ENCODE assay signal across 2 cellular contexts in the genomic region with DNA sequence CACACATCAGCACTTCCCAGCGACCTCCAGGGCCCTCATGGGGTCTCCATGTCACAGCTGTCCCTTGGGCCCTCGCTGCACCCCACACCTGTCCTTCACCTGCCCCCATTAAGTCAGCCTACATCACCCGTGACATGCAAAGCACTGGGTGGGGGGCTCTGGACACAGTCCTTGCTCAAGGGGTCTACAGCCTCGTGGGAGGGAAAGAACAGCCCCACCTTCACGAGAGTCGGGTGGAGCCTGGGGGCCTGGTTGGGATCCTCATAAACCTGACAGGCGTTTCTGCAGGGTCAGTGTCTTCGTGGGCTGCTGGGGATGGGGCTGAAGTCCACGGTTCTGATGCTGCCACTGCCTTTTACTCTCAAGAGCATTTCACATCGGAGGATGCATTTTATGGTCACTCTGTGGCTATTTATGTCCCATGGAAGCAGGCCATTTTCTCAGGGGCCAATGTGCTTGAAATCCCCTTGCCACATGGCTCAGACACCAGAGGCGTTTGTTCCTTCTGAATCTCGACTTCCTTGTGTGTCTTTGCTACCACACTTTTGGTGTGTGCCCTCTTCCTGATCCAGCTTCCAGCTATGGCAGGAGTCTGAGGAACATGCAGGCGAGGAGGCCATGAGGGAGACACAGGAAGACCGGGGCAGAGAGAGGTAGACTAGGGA.
TF ChIP-seq lines count a peak whose summit lies in the region.

A gene with protein sequence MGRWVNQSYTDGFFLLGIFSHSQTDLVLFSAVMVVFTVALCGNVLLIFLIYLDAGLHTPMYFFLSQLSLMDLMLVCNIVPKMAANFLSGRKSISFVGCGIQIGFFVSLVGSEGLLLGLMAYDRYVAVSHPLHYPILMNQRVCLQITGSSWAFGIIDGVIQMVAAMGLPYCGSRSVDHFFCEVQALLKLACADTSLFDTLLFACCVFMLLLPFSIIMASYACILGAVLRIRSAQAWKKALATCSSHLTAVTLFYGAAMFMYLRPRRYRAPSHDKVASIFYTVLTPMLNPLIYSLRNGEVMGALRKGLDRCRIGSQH (minus strand): TSS at position 338 of the 665 bp plus-strand sequence. CDS start 5,865 bp downstream, outside the sequence.

TF ChIP-seq in IMR-90, 13 proteins besides CTCF, POLR2A, EP300 and RAD21:
- TF ChIP-seq RFX5 (IDR thresholded peaks at IDR 0.05; ENCODE audit: low read depth, low read length) (no peak), CEBPB (IDR thresholded peaks at IDR 0.05; ENCODE audit: low read depth, low read length) (no peak), RCOR1 (IDR thresholded peaks at IDR 0.05; ENCODE audit: insufficient replicate concordance, low read length) (no peak), CHD1 (IDR thresholded peaks at IDR 0.05; ENCODE audit: low read depth, low read length) (no peak), SMC3 (IDR thresholded peaks at IDR 0.05; ENCODE audit: low read depth, low read length) (no peak), MAZ (IDR thresholded peaks at IDR 0.05; ENCODE audit: borderline replicate concordance, low read depth, low read length) (no peak), NFE2L2 (IDR thresholded peaks at IDR 0.05; ENCODE audit: low read depth, low read length) (no peak), MAFK (IDR thresholded peaks at IDR 0.05; ENCODE audit: low read depth, low read length) (no peak), FOS (IDR thresholded peaks at IDR 0.05; ENCODE audit: low read depth, low read length) (no peak), BHLHE40 (IDR thresholded peaks at IDR 0.05; ENCODE audit: low read depth, low read length) (no peak), MXI1 (IDR thresholded peaks at IDR 0.05; ENCODE audit: borderline replicate concordance, low read depth, low read length) (no peak)
- TF ChIP-seq, protein P1, sequence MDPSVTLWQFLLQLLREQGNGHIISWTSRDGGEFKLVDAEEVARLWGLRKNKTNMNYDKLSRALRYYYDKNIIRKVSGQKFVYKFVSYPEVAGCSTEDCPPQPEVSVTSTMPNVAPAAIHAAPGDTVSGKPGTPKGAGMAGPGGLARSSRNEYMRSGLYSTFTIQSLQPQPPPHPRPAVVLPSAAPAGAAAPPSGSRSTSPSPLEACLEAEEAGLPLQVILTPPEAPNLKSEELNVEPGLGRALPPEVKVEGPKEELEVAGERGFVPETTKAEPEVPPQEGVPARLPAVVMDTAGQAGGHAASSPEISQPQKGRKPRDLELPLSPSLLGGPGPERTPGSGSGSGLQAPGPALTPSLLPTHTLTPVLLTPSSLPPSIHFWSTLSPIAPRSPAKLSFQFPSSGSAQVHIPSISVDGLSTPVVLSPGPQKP (IDR thresholded peaks at IDR 0.05; ENCODE audit: borderline replicate concordance, low read depth, low read length) = no peak
- TF ChIP-seq, protein P2, sequence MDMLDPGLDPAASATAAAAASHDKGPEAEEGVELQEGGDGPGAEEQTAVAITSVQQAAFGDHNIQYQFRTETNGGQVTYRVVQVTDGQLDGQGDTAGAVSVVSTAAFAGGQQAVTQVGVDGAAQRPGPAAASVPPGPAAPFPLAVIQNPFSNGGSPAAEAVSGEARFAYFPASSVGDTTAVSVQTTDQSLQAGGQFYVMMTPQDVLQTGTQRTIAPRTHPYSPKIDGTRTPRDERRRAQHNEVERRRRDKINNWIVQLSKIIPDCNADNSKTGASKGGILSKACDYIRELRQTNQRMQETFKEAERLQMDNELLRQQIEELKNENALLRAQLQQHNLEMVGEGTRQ (IDR thresholded peaks at IDR 0.05; ENCODE audit: low read depth, low read length) = no peak

TF ChIP-seq in K562, 482 proteins besides CTCF, POLR2A, EP300 and RAD21 (continues in another document):
- TF ChIP-seq L3MBTL2 (IDR thresholded peaks at IDR 0.05) = peak; percentile 48
- TF ChIP-seq, protein P3, sequence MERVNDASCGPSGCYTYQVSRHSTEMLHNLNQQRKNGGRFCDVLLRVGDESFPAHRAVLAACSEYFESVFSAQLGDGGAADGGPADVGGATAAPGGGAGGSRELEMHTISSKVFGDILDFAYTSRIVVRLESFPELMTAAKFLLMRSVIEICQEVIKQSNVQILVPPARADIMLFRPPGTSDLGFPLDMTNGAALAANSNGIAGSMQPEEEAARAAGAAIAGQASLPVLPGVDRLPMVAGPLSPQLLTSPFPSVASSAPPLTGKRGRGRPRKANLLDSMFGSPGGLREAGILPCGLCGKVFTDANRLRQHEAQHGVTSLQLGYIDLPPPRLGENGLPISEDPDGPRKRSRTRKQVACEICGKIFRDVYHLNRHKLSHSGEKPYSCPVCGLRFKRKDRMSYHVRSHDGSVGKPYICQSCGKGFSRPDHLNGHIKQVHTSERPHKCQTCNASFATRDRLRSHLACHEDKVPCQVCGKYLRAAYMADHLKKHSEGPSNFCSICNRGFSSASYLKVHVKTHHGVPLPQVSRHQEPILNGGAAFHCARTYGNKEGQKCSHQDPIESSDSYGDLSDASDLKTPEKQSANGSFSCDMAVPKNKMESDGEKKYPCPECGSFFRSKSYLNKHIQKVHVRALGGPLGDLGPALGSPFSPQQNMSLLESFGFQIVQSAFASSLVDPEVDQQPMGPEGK (CRISPR knock-in tag; IDR thresholded peaks at IDR 0.05; ENCODE audit: borderline replicate concordance) = no peak
- TF ChIP-seq GABPB1 (CRISPR knock-in tag; IDR thresholded peaks at IDR 0.05) = no peak
- TF ChIP-seq, protein P4, sequence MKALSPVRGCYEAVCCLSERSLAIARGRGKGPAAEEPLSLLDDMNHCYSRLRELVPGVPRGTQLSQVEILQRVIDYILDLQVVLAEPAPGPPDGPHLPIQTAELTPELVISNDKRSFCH (CRISPR knock-in tag; IDR thresholded peaks at IDR 0.05) = no peak
- TF ChIP-seq, protein P4 (tag; IDR thresholded peaks at IDR 0.05) = no peak
- TF ChIP-seq, protein P5, sequence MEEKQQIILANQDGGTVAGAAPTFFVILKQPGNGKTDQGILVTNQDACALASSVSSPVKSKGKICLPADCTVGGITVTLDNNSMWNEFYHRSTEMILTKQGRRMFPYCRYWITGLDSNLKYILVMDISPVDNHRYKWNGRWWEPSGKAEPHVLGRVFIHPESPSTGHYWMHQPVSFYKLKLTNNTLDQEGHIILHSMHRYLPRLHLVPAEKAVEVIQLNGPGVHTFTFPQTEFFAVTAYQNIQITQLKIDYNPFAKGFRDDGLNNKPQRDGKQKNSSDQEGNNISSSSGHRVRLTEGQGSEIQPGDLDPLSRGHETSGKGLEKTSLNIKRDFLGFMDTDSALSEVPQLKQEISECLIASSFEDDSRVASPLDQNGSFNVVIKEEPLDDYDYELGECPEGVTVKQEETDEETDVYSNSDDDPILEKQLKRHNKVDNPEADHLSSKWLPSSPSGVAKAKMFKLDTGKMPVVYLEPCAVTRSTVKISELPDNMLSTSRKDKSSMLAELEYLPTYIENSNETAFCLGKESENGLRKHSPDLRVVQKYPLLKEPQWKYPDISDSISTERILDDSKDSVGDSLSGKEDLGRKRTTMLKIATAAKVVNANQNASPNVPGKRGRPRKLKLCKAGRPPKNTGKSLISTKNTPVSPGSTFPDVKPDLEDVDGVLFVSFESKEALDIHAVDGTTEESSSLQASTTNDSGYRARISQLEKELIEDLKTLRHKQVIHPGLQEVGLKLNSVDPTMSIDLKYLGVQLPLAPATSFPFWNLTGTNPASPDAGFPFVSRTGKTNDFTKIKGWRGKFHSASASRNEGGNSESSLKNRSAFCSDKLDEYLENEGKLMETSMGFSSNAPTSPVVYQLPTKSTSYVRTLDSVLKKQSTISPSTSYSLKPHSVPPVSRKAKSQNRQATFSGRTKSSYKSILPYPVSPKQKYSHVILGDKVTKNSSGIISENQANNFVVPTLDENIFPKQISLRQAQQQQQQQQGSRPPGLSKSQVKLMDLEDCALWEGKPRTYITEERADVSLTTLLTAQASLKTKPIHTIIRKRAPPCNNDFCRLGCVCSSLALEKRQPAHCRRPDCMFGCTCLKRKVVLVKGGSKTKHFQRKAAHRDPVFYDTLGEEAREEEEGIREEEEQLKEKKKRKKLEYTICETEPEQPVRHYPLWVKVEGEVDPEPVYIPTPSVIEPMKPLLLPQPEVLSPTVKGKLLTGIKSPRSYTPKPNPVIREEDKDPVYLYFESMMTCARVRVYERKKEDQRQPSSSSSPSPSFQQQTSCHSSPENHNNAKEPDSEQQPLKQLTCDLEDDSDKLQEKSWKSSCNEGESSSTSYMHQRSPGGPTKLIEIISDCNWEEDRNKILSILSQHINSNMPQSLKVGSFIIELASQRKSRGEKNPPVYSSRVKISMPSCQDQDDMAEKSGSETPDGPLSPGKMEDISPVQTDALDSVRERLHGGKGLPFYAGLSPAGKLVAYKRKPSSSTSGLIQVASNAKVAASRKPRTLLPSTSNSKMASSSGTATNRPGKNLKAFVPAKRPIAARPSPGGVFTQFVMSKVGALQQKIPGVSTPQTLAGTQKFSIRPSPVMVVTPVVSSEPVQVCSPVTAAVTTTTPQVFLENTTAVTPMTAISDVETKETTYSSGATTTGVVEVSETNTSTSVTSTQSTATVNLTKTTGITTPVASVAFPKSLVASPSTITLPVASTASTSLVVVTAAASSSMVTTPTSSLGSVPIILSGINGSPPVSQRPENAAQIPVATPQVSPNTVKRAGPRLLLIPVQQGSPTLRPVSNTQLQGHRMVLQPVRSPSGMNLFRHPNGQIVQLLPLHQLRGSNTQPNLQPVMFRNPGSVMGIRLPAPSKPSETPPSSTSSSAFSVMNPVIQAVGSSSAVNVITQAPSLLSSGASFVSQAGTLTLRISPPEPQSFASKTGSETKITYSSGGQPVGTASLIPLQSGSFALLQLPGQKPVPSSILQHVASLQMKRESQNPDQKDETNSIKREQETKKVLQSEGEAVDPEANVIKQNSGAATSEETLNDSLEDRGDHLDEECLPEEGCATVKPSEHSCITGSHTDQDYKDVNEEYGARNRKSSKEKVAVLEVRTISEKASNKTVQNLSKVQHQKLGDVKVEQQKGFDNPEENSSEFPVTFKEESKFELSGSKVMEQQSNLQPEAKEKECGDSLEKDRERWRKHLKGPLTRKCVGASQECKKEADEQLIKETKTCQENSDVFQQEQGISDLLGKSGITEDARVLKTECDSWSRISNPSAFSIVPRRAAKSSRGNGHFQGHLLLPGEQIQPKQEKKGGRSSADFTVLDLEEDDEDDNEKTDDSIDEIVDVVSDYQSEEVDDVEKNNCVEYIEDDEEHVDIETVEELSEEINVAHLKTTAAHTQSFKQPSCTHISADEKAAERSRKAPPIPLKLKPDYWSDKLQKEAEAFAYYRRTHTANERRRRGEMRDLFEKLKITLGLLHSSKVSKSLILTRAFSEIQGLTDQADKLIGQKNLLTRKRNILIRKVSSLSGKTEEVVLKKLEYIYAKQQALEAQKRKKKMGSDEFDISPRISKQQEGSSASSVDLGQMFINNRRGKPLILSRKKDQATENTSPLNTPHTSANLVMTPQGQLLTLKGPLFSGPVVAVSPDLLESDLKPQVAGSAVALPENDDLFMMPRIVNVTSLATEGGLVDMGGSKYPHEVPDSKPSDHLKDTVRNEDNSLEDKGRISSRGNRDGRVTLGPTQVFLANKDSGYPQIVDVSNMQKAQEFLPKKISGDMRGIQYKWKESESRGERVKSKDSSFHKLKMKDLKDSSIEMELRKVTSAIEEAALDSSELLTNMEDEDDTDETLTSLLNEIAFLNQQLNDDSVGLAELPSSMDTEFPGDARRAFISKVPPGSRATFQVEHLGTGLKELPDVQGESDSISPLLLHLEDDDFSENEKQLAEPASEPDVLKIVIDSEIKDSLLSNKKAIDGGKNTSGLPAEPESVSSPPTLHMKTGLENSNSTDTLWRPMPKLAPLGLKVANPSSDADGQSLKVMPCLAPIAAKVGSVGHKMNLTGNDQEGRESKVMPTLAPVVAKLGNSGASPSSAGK (IDR thresholded peaks at IDR 0.05) = peak; percentile 80
- no peak for TF ChIP-seq ZC3H8 (IDR thresholded peaks at IDR 0.05)
- TF ChIP-seq PCBP1 (IDR thresholded peaks at IDR 0.05; ENCODE audit: low read depth, low read length, poor library complexity, severe bottlenecking) = no peak
- no peak for TF ChIP-seq PHB (CRISPR knock-in tag; IDR thresholded peaks at IDR 0.05)
- TF ChIP-seq, protein P6, sequence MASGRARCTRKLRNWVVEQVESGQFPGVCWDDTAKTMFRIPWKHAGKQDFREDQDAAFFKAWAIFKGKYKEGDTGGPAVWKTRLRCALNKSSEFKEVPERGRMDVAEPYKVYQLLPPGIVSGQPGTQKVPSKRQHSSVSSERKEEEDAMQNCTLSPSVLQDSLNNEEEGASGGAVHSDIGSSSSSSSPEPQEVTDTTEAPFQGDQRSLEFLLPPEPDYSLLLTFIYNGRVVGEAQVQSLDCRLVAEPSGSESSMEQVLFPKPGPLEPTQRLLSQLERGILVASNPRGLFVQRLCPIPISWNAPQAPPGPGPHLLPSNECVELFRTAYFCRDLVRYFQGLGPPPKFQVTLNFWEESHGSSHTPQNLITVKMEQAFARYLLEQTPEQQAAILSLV (tag; IDR thresholded peaks at IDR 0.05) = no peak
- no peak for TF ChIP-seq MAFF (IDR thresholded peaks at IDR 0.05; ENCODE audit: low read length)
- TF ChIP-seq CEBPB (tag; IDR thresholded peaks at IDR 0.05) = no peak
- no peak for TF ChIP-seq ELF1 (tag; IDR thresholded peaks at IDR 0.05)
- TF ChIP-seq POU5F1 (IDR thresholded peaks at IDR 0.05; ENCODE audit: borderline replicate concordance, low read depth, low read length, partially characterized antibody) = no peak
- TF ChIP-seq MEF2D (tag; conservative IDR thresholded peaks at IDR 0.05; ENCODE audit: low read depth) = 0 out of 2 replicates have a peak, but pooled peaks have one; percentile 16
- TF ChIP-seq, protein P7, sequence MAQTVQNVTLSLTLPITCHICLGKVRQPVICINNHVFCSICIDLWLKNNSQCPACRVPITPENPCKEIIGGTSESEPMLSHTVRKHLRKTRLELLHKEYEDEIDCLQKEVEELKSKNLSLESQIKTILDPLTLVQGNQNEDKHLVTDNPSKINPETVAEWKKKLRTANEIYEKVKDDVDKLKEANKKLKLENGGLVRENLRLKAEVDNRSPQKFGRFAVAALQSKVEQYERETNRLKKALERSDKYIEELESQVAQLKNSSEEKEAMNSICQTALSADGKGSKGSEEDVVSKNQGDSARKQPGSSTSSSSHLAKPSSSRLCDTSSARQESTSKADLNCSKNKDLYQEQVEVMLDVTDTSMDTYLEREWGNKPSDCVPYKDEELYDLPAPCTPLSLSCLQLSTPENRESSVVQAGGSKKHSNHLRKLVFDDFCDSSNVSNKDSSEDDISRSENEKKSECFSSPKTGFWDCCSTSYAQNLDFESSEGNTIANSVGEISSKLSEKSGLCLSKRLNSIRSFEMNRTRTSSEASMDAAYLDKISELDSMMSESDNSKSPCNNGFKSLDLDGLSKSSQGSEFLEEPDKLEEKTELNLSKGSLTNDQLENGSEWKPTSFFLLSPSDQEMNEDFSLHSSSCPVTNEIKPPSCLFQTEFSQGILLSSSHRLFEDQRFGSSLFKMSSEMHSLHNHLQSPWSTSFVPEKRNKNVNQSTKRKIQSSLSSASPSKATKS (CRISPR knock-in tag; IDR thresholded peaks at IDR 0.05) = no peak
- TF ChIP-seq TFAM (CRISPR knock-in tag; conservative IDR thresholded peaks at IDR 0.05) = no peak
- no peak for TF ChIP-seq MTA3 (IDR thresholded peaks at IDR 0.05; ENCODE audit: borderline replicate concordance)
- TF ChIP-seq GTF2F1 (IDR thresholded peaks at IDR 0.05; ENCODE audit: low read depth, low read length) = no peak
- TF ChIP-seq, protein P8, sequence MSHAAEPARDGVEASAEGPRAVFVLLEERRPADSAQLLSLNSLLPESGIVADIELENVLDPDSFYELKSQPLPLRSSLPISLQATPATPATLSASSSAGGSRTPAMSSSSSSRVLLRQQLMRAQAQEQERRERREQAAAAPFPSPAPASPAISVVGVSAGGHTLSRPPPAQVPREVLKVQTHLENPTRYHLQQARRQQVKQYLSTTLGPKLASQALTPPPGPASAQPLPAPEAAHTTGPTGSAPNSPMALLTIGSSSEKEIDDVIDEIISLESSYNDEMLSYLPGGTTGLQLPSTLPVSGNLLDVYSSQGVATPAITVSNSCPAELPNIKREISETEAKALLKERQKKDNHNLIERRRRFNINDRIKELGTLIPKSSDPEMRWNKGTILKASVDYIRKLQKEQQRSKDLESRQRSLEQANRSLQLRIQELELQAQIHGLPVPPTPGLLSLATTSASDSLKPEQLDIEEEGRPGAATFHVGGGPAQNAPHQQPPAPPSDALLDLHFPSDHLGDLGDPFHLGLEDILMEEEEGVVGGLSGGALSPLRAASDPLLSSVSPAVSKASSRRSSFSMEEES (CRISPR knock-in tag; IDR thresholded peaks at IDR 0.05) = no peak
